22 cellular contexts compared by ENCODE assay signal in genomic region chr16:2325791-2326190, GRCh38.
"Had no signal": no experiment of that assay in that cellular context is flagged by ENCODE, and none has a peak within 500 bp of the region (broad histone marks: within the 10 kb centered on the region; RNA-seq: fewer than 3 reads in every experiment).

No MANE protein-coding gene starts in this region.

- H3K9me3 ChIP-seq: SK-N-SH had no signal

- ATAC-seq: K562 had no signal

- H3K4me3 ChIP-seq: K562 had no signal

- FAIRE-seq: HTR-8/SVneo, K562, RCC 7860 had no signal

- H3K4me2 ChIP-seq: KMS-11, SK-N-SH had no signal

- DNase-seq: Kasumi-1, MM.1S, NCI-H1092 treated with DMSO at 0.1 percent for 48 hours, NCI-H1436, NCI-H187, NCI-H2029 treated with DMSO at 0.1 percent for 48 hours, NCI-H2107, NCI-H2227 treated with DMSO at 0.1 percent for 48 hours, NCI-H446, NCI-H510A, NCI-H524 treated with DMSO at 0.1 percent for 48 hours, NCI-H69, NCI-H774, RPMI8226, SHP77, SK-N-SH, SW 1271 had no signal

- H3K27ac ChIP-seq: HL-60, KMS-11 had no signal
